Comparison of ENCODE assay signal across 1 cellular context in genomic region chr14:32588448-32589320, GRCh38.
TF ChIP-seq lines count a peak whose summit lies in the region.

No MANE protein-coding gene starts in this region.

TF ChIP-seq in SK-N-SH treated with all-trans-retinoic acid at 6 μM for 48 hours, 23 proteins besides CTCF, POLR2A, EP300 and RAD21 (continued from another document):
- TF ChIP-seq TSHZ2 (CRISPR knock-in tag; IDR thresholded peaks at IDR 0.05) (no peak), PPARA (CRISPR knock-in tag; IDR thresholded peaks at IDR 0.05; ENCODE audit: borderline replicate concordance) (no peak), CREB5 (CRISPR knock-in tag; IDR thresholded peaks at IDR 0.05; ENCODE audit: low read depth) (no peak)
